ENCODE assay signal across 8 cellular contexts in genomic region chr17:42832934-42833770, GRCh38. TPM values are rescaled to one million over a fixed set of nuclear protein-coding genes. Genes with fewer than 3 reads are reported as not detected.
DNase-seq lines count a peak whose midpoint lies in the region; ATAC-seq and TF ChIP-seq lines count a peak whose summit lies in the region.

TSS of gene PSME3 (plus strand) at chr17:42833397. CDS start at chr17:42833632, 235 bp downstream.

- no peaks in the 10 kb centered on the region for H3K9me3 Mint-ChIP-seq in activated CD4-positive, alpha-beta T cell treated with anti-CD3 and anti-CD28 coated beads for 36 hours (ENCODE audit: low read depth)

- DNase-seq in AML-193 (lab: John Stamatoyannopoulos, UW), result peak; percentile 90 to 95
- DNase-seq in NCI-H510A (lab: John Stamatoyannopoulos, UW), result peak; percentile 80
- DNase-seq in activated CD4-positive, alpha-beta T cell treated with anti-CD3 and anti-CD28 coated beads for 36 hours, result peak; percentile 94
- peak; percentile 83 for DNase-seq in choroid plexus epithelial cell (ENCODE audit: low read depth)
- DNase-seq in kidney tubule cell (ENCODE audit: low spot score), result peak; percentile 91
- peak; percentile 73 to 86 (median 85) for DNase-seq in stimulated activated CD4-positive, alpha-beta T cell treated with anti-CD3 and anti-CD28 coated beads, Interleukin-1b, Interleukin-23, amount 100 ng/mL, for 24 hours (ENCODE audit: low read depth in 4 of 4, low spot score in 1 of 4)

- peaks cover 36% of the 10 kb centered on the region for H3K36me3 Mint-ChIP-seq in activated CD4-positive, alpha-beta T cell treated with anti-CD3 and anti-CD28 coated beads for 36 hours (ENCODE audit: low read depth)

- H3K27me3 Mint-ChIP-seq in activated CD4-positive, alpha-beta T cell treated with anti-CD3 and anti-CD28 coated beads for 36 hours, result no peaks in the 10 kb centered on the region

- peak within 1 kb of the TSS; percentile 96 for H3K4me3 Mint-ChIP-seq in activated CD4-positive, alpha-beta T cell treated with anti-CD3 and anti-CD28 coated beads for 36 hours

- H3K27ac Mint-ChIP-seq in activated CD4-positive, alpha-beta T cell treated with anti-CD3 and anti-CD28 coated beads for 36 hours, result peak within 1 kb of the TSS; percentile 98

- CTCF ChIA-PET in activated CD4-positive, alpha-beta T cell treated with anti-CD3 and anti-CD28 coated beads for 36 hours (lab: Charles Lee), result interaction anchor here (0.6 to 4.4 kb wide), 10 partner anchors 9 to 537 kb away, joined by 3 to 25 read pairs (median 4); partner anchors contain the start of genes AOC2, BECN1 and RPL27

- POLR2A ChIA-PET in activated CD4-positive, alpha-beta T cell treated with anti-CD3 and anti-CD28 coated beads for 36 hours (lab: Charles Lee), result interaction anchor here (0.6 to 3.0 kb wide), 4 partner anchors 9 to 535 kb away, joined by 3 to 15 read pairs (median 6); partner anchors contain the start of gene BECN1

- peak; percentile 18 for TF ChIP-seq CTCF in choroid plexus epithelial cell (conservative IDR thresholded peaks at IDR 0.05; ENCODE audit: low read depth, low read length)

- intact Hi-C loops in activated CD4-positive, alpha-beta T cell treated with anti-CD3 and anti-CD28 coated beads for 36 hours (cut with DNase I, micrococcal nuclease), result loop anchor here (1.0 to 5.0 kb wide), 11 partner anchors 9 to 338 kb away; partner anchors contain the start of genes RPL27 (in 2 of the 2), BECN1 (in 1 of the 2), BRCA1 (in 1 of the 2) and CNTD1 (in 1 of the 2)

- ATAC-seq in GM19035 (IDR thresholded peaks at IDR 0.05; ENCODE audit: unreplicated experiment) (peak; percentile 86), HG03354 (IDR thresholded peaks at IDR 0.05; ENCODE audit: poor library complexity, severe bottlenecking, unreplicated experiment) (peak; percentile 90)
- peak; percentile 90 for ATAC-seq in activated CD4-positive, alpha-beta T cell treated with anti-CD3 and anti-CD28 coated beads for 36 hours

- peak within 1 kb of the TSS; percentile 88 for H3K4me3 ChIP-seq in choroid plexus epithelial cell (ENCODE audit: low read depth, low read length)

- peaks cover 18% of the 10 kb centered on the region for H3K4me1 Mint-ChIP-seq in activated CD4-positive, alpha-beta T cell treated with anti-CD3 and anti-CD28 coated beads for 36 hours

RNA-seq across cellular contexts. Expression of gene PSME3, which starts in this region (rescaled TPM):
- total RNA-seq in activated CD4-positive, alpha-beta T cell treated with anti-CD3 and anti-CD28 coated beads for 36 hours, result 100 to 1,000 TPM; 116 to 118 TPM

Comparison
In these comparisons a context has a peak if more than half of its experiments do, and no peak if none do; other contexts are left out.
1. Peak in every context shown above with its lines: DNase-seq, ATAC-seq and H3K4me3 ChIP-seq.